Comparison of ENCODE assay signal across 12 cellular contexts in the genomic region with DNA sequence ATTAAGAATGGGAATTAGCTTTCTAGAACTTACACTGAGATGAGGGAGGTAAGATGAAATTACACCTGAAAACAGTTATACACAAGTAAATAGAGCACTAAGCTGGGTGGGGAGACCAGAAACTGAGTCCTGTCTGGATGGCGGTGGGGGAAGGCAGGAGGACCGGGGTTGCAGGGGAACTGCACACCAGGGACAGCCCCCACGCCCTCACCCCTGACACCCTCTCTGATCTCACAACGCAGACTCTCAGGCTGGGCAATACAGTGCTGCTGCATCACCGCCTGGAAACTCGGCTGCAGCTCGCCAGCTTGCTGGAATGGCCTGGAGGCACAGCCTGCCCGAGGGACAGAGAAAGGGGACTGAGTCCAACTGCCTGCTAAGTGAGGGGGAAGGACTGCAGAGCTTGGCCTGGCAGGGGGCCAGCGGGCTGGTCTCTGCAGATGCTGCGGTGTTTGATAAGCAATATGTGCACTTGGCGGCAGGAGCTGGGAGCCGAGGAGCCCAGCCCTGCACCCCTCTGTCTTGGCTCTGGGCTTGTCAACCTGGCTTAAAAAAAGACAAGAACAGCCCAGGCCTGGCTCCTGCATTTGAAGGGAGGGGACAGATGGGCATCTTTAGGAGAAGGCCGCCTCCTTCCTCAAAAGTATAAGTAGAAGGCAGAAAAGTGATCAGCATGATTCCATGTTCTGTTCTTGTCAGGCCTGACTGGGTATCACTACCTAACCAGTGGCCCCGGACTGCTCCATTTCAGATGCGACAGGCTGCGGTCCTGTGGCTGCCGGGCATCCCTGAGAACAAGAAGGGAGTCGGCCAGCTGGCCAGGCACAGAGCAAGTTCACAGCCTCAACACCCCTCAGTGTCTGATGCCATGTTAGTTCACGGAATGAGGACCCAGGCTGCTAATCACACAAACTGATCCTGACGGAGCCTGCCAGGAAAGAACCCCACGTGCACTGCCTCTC. TPM values are rescaled to one million over a fixed set of nuclear protein-coding genes. Genes with fewer than 3 reads are reported as not detected.
DNase-seq lines count a peak whose midpoint lies in the region; ATAC-seq, FAIRE-seq and TF ChIP-seq lines count a peak whose summit lies in the region.
"Had no signal": no experiment of that assay in that cellular context is flagged by ENCODE, and none has a peak within 500 bp of the region (broad histone marks: within the 10 kb centered on the region; RNA-seq: fewer than 3 reads in every experiment).

No MANE protein-coding gene starts in this region.

- H3K27me3 ChIP-seq in transverse colon = no peaks in the 10 kb centered on the region

- no peak for TF ChIP-seq EP300 in transverse colon (IDR thresholded peaks at IDR 0.05; ENCODE audit: low read depth)

- H3K9me3 ChIP-seq in transverse colon = no peaks in the 10 kb centered on the region

- FAIRE-seq in GM12892 (lab: Jason Lieb, UNC) = no peak
- FAIRE-seq: A204.1 had no signal

- TF ChIP-seq POLR2A in transverse colon (IDR thresholded peaks at IDR 0.05) (no peak), GM12892 (IDR thresholded peaks at IDR 0.05; ENCODE audit: low read depth, low read length) (no peak)

- no peak for TF ChIP-seq CTCF in transverse colon (IDR thresholded peaks at IDR 0.05)

- in situ Hi-C loops in transverse colon (cut with MboI; ENCODE audit: low pct_ligation_motif_present in 1 of 4, low pct_unique_long_range_greater_than_20kb in 1 of 4, low sequenced_read_pairs in 3 of 4) = no loop called here

- DNase-seq in NCI-H2107 treated with DMSO at 0.1 percent for 48 hours (lab: John Stamatoyannopoulos, UW; ENCODE audit: unreplicated experiment) = peak; percentile 52
- no peak for DNase-seq in NCI-H2107 (lab: John Stamatoyannopoulos, UW)
- DNase-seq in hypothalamus (lab: John Stamatoyannopoulos, UW) = peak in 40 of 51 donors; percentile 13 to 72 (median 42)
- DNase-seq in transverse colon = peak; percentile 20
- no peak for DNase-seq in activated CD4-positive, alpha-beta T cell treated with anti-CD3 and anti-CD28 coated beads for 48 hours
- DNase-seq in GM12892 (ENCODE audit: insufficient read length) = no peak
- DNase-seq: amniotic stem cell, PC-9 had no signal

- peaks cover 13% of the 10 kb centered on the region for H3K4me1 Mint-ChIP-seq in activated T-helper 17 cell treated with anti-CD3 and anti-CD28 coated beads, Interleukin-2, amount 50 U/mL, for 72 hours

- peaks cover 0 to 19% (median 9%) of the 10 kb centered on the region in 4 donors for H3K4me1 ChIP-seq in transverse colon

- H3K36me3 Mint-ChIP-seq in activated T-helper 17 cell treated with anti-CD3 and anti-CD28 coated beads, Interleukin-2, amount 50 U/mL, for 72 hours (ENCODE audit: low read depth) = peaks cover 18% of the 10 kb centered on the region

- no peak for ATAC-seq in activated T-helper 17 cell treated with anti-CD3 and anti-CD28 coated beads, Interleukin-2, amount 50 U/mL, for 72 hours (replicated peaks)
- ATAC-seq in GM21825 (IDR thresholded peaks at IDR 0.05; ENCODE audit: unreplicated experiment) = no peak

- no peaks in the 10 kb centered on the region for H3K9me3 Mint-ChIP-seq in activated T-helper 17 cell treated with anti-CD3 and anti-CD28 coated beads, Interleukin-2, amount 50 U/mL, for 72 hours

- H3K36me3 ChIP-seq in transverse colon = no peaks in the 10 kb centered on the region

- H3K27me3 Mint-ChIP-seq in activated T-helper 17 cell treated with anti-CD3 and anti-CD28 coated beads, Interleukin-2, amount 50 U/mL, for 72 hours = no peaks in the 10 kb centered on the region

- no peak overlapping the region for H3K4me3 ChIP-seq in transverse colon
- H3K4me3 ChIP-seq: PC-9 had no signal

- H3K27ac Mint-ChIP-seq in activated T-helper 17 cell treated with anti-CD3 and anti-CD28 coated beads, Interleukin-2, amount 50 U/mL, for 72 hours = peak overlapping the region; percentile 59

- intact Hi-C loops in transverse colon (cut with DNase I; ENCODE audit: low total_unique reads) = no loop called here

- WGBS in transverse colon (ENCODE audit: low coverage in 1 of 2), 2 donors = 51 to 64% methylated on average over 10 to 21 of the region's 21 CpGs

- H3K4me3 Mint-ChIP-seq in activated T-helper 17 cell treated with anti-CD3 and anti-CD28 coated beads, Interleukin-2, amount 50 U/mL, for 72 hours = no peak overlapping the region

- no peak overlapping the region for H3K27ac ChIP-seq in transverse colon
- H3K27ac ChIP-seq: PC-9 had no signal

RNA-seq across cellular contexts. Expression of a gene that starts 30.2 kb away (rescaled TPM):
- 10 to 100 TPM; 10.5 to 12.4 TPM for total RNA-seq in activated T-helper 17 cell treated with anti-CD3 and anti-CD28 coated beads, Interleukin-2, amount 50 U/mL, for 72 hours
- 10 to 100 TPM in 1 of 4 donors, 1 to 10 TPM in 2, not detected in 1; 4.2 to 16.1 (median 6.8) TPM for total RNA-seq in transverse colon
- 0.47 TPM for polyA plus RNA-seq in GM12892 (2012; ENCODE audit: missing spikeins)

RNA-seq across cellular contexts. Expression of a gene that starts 38.3 kb away (rescaled TPM):
- 10 to 100 TPM; 35.3 to 38.7 TPM for total RNA-seq in activated T-helper 17 cell treated with anti-CD3 and anti-CD28 coated beads, Interleukin-2, amount 50 U/mL, for 72 hours
- 10 to 100 TPM in 3 of 4 donors, 1 to 10 TPM in 1; 9.8 to 28.8 (median 15.9) TPM for total RNA-seq in transverse colon
- polyA plus RNA-seq in GM12892 (2012; ENCODE audit: missing spikeins) = 13.2 TPM

RNA-seq across cellular contexts. Expression of a gene that starts 52.8 kb away (rescaled TPM):
- not detected for total RNA-seq in activated T-helper 17 cell treated with anti-CD3 and anti-CD28 coated beads, Interleukin-2, amount 50 U/mL, for 72 hours
- not detected for total RNA-seq in transverse colon
- polyA plus RNA-seq in GM12892 (2012; ENCODE audit: missing spikeins) = 0.34 TPM
- total RNA-seq: PC-9, subcutaneous adipose tissue had no signal

Comparison
In these comparisons a context has a peak if more than half of its experiments do, and no peak if none do; other contexts are left out.
1. DNase-seq: peak in NCI-H2107 treated with DMSO at 0.1 percent for 48 hours (single experiment), hypothalamus (40 of 51) and transverse colon (single experiment); none in NCI-H2107 (single experiment), activated CD4-positive, alpha-beta T cell treated with anti-CD3 and anti-CD28 coated beads for 48 hours (single experiment) and GM12892 (single experiment).